In the genomic region with DNA sequence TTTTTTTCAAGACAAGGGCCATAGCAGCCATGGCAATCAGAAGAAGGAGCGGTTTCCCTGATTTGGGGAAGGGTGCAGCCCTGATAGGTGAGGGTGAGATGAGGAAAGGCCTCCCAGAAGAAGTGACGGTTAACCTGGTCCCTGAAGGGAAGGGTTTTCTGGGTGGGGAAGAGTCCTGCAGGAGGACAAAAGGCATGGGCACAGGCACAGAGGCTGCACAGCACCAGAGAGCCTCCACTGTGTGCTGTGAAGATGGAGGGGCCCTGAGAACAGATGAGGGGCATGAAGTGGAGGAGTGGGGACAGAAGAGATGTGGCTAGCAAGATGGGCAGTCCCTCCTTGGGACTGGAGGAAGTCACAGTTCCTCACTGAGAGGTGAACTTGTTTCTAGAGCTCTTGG, we compare ENCODE assay signal across 23 cellular contexts. TPM values are rescaled to one million over a fixed set of nuclear protein-coding genes. Genes with fewer than 3 reads are reported as not detected.
DNase-seq lines count a peak whose midpoint lies in the region; ATAC-seq and TF ChIP-seq lines count a peak whose summit lies in the region.
"Had no signal": no experiment of that assay in that cellular context is flagged by ENCODE, and none has a peak within 500 bp of the region (broad histone marks: within the 10 kb centered on the region; RNA-seq: fewer than 3 reads in every experiment).

No MANE protein-coding gene starts in this region.

- intact Hi-C loops in colonic mucosa (cut with DNase I): no loop called here

- no peak overlapping the region for H3K27ac Mint-ChIP-seq in activated naive CD8-positive, alpha-beta T cell treated with anti-CD3 and anti-CD28 coated beads, Interleukin-2, amount 50 U/mL, for 24 hours
- H3K27ac Mint-ChIP-seq in activated naive CD8-positive, alpha-beta T cell treated with anti-CD3 and anti-CD28 coated beads for 36 hours: no peak overlapping the region
- H3K27ac Mint-ChIP-seq: CD4-positive, alpha-beta T cell; CD8-positive, alpha-beta memory T cell had no signal

- no peaks in the 10 kb centered on the region for H3K36me3 Mint-ChIP-seq in activated naive CD8-positive, alpha-beta T cell treated with anti-CD3 and anti-CD28 coated beads, Interleukin-2, amount 50 U/mL, for 24 hours (ENCODE audit: low read depth)
- H3K36me3 Mint-ChIP-seq in activated naive CD8-positive, alpha-beta T cell treated with anti-CD3 and anti-CD28 coated beads for 36 hours: no peaks in the 10 kb centered on the region
- H3K36me3 Mint-ChIP-seq: CD14-positive monocyte; CD8-positive, alpha-beta memory T cell had no signal

- no peak overlapping the region for H3K27ac ChIP-seq in colonic mucosa
- H3K27ac ChIP-seq: A549; BLaER1 treated with 17β-estradiol and CSF1 and Interleukin-3, amounts not matched to agents 10 nM and 100 nM; GM23248 had no signal

- no peaks in the 10 kb centered on the region for H3K36me3 ChIP-seq in colonic mucosa
- H3K36me3 ChIP-seq: BE2C had no signal

- no peak overlapping the region for H3K4me3 Mint-ChIP-seq in activated naive CD8-positive, alpha-beta T cell treated with anti-CD3 and anti-CD28 coated beads, Interleukin-2, amount 50 U/mL, for 24 hours
- H3K4me3 Mint-ChIP-seq in activated naive CD8-positive, alpha-beta T cell treated with anti-CD3 and anti-CD28 coated beads for 36 hours: no peak overlapping the region
- H3K4me3 Mint-ChIP-seq: CD14-positive monocyte; CD4-positive, alpha-beta T cell; CD8-positive, alpha-beta memory T cell; H9 had no signal

- peaks cover 4% of the 10 kb centered on the region for H3K9me3 Mint-ChIP-seq in activated naive CD8-positive, alpha-beta T cell treated with anti-CD3 and anti-CD28 coated beads, Interleukin-2, amount 50 U/mL, for 24 hours
- no peaks in the 10 kb centered on the region for H3K9me3 Mint-ChIP-seq in activated naive CD8-positive, alpha-beta T cell treated with anti-CD3 and anti-CD28 coated beads for 36 hours
- H3K9me3 Mint-ChIP-seq: CD4-positive, alpha-beta T cell had no signal

- H3K27me3 ChIP-seq in colonic mucosa: no peaks in the 10 kb centered on the region
- H3K27me3 ChIP-seq: BE2C; BLaER1 treated with 17β-estradiol and CSF1 and Interleukin-3, amounts not matched to agents 10 nM and 100 nM had no signal

- no peaks in the 10 kb centered on the region for H3K27me3 Mint-ChIP-seq in activated naive CD8-positive, alpha-beta T cell treated with anti-CD3 and anti-CD28 coated beads, Interleukin-2, amount 50 U/mL, for 24 hours
- no peaks in the 10 kb centered on the region for H3K27me3 Mint-ChIP-seq in activated naive CD8-positive, alpha-beta T cell treated with anti-CD3 and anti-CD28 coated beads for 36 hours

- H3K4me3 ChIP-seq in colonic mucosa: no peak overlapping the region
- H3K4me3 ChIP-seq: A549; BLaER1 treated with 17β-estradiol and CSF1 and Interleukin-3, amounts not matched to agents 10 nM and 100 nM; GM12878; GM23248 had no signal

- no peak overlapping the region for H3K9ac ChIP-seq in colonic mucosa (ENCODE audit: low read depth in 2 of 2, low read length in 2 of 2)
- H3K9ac ChIP-seq: BLaER1 treated with 17β-estradiol and CSF1 and Interleukin-3, amounts not matched to agents 10 nM and 100 nM; GM23248 had no signal

- H3K9me3 ChIP-seq in colonic mucosa: no peaks in the 10 kb centered on the region
- H3K9me3 ChIP-seq: A549, BE2C had no signal

- H3K4me1 ChIP-seq in colonic mucosa: no peaks in the 10 kb centered on the region
- H3K4me1 ChIP-seq: A549, BE2C had no signal

- DNase-seq in activated naive CD8-positive, alpha-beta T cell treated with anti-CD3 and anti-CD28 coated beads, Interleukin-2, amount 50 U/mL, for 24 hours: no peak
- DNase-seq in activated naive CD8-positive, alpha-beta T cell treated with anti-CD3 and anti-CD28 coated beads for 36 hours: no peak
- DNase-seq in colonic mucosa: peak; percentile 4
- peak; percentile 22 for DNase-seq in islet precursor cell
- DNase-seq in NCI-H1694 (lab: John Stamatoyannopoulos, UW): no peak
- DNase-seq in NCI-H1436 treated with DMSO at 0.1 percent for 48 hours (lab: John Stamatoyannopoulos, UW): no peak
- DNase-seq: 8988T; ACHN; AML-193; BE2C; CD4-positive, alpha-beta T cell; CD8-positive, alpha-beta memory T cell; DMS 273 treated with DMSO at 0.1 percent for 48 hours; DMS79; EL; GDM1; GM23248; H9 had no signal

- no peak for TF ChIP-seq CTCF in colonic mucosa (IDR thresholded peaks at IDR 0.05)

- peak; percentile 3 for ATAC-seq in activated naive CD8-positive, alpha-beta T cell treated with anti-CD3 and anti-CD28 coated beads, Interleukin-2, amount 50 U/mL, for 24 hours
- ATAC-seq: A549, GM12878, HCT116 had no signal

- H3K4me1 Mint-ChIP-seq in activated naive CD8-positive, alpha-beta T cell treated with anti-CD3 and anti-CD28 coated beads, Interleukin-2, amount 50 U/mL, for 24 hours: no peaks in the 10 kb centered on the region
- no peaks in the 10 kb centered on the region for H3K4me1 Mint-ChIP-seq in activated naive CD8-positive, alpha-beta T cell treated with anti-CD3 and anti-CD28 coated beads for 36 hours
- H3K4me1 Mint-ChIP-seq: CD14-positive monocyte; CD8-positive, alpha-beta memory T cell had no signal

RNA-seq across cellular contexts. Expression of gene CXCL14, which starts 46.3 kb away (rescaled TPM):
- not detected for total RNA-seq in activated naive CD8-positive, alpha-beta T cell treated with anti-CD3 and anti-CD28 coated beads for 36 hours
- 10 to 100 TPM; 29.8 to 68.2 TPM for total RNA-seq in colonic mucosa
- total RNA-seq: CD4-positive, alpha-beta T cell; CD8-positive, alpha-beta memory T cell; GM12878 had no signal

Comparison
In these comparisons a context has a peak if more than half of its experiments do, and no peak if none do; other contexts are left out.
1. DNase-seq: peak in colonic mucosa (single experiment) and islet precursor cell (single experiment); none in activated naive CD8-positive, alpha-beta T cell treated with anti-CD3 and anti-CD28 coated beads, Interleukin-2, amount 50 U/mL, for 24 hours (single experiment), activated naive CD8-positive, alpha-beta T cell treated with anti-CD3 and anti-CD28 coated beads for 36 hours (single experiment), NCI-H1694 (single experiment) and NCI-H1436 treated with DMSO at 0.1 percent for 48 hours (single experiment).
2. RNA of gene CXCL14, which starts 46.3 kb away (total RNA-seq): 29.8 to 68.2 TPM in colonic mucosa; not detected in activated naive CD8-positive, alpha-beta T cell treated with anti-CD3 and anti-CD28 coated beads for 36 hours; every median in the first group is over 10 times any median in the second.